Comparison of ENCODE assay signal across 13 cellular contexts in the genomic region with DNA sequence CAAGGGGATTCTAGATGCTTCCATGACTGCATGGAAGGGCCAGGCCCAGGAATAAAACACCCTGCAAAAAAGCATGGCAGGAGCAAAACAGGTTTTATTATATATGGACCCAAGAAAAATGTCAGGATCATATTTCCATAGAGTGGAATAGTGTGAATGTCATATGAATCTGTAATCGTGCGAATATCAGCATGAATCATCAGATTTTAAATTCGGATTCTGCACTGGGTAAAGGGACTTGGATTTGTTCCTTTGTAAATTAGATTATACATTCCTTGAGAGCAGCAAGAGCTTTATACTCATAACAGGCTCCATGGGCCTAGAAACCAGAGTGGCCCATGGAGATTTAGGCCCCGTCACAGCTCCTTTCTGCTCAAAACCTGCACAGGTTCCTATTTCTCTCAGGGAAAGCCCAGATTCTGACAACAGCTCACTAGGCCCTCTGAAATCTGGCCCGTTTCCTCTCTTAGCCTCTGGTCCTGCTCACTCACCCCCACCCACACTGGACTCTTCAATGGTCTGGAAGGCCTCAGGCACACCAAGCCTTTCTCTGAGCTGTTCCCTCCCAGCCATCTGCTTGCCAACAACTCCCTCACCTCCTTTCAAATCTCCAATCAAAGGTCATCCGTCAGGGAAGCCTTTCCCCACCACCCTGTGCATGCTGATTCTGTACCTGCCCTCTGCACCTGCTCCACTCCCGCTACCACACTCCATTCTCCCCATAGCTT.
DNase-seq lines count a peak whose midpoint lies in the region; ATAC-seq lines count a peak whose summit lies in the region.
"Had no signal": no experiment of that assay in that cellular context is flagged by ENCODE, and none has a peak within 500 bp of the region (broad histone marks: within the 10 kb centered on the region; RNA-seq: fewer than 3 reads in every experiment).

No MANE protein-coding gene starts in this region.

- DNase-seq in NCI-H2171 treated with DMSO at 0.1 percent for 48 hours (lab: John Stamatoyannopoulos, UW) (peak; percentile 13), NCI-H2171 (lab: John Stamatoyannopoulos, UW) (no peak), SK-N-MC (ENCODE audit: low read depth, low spot score) (no peak), fibroblast of peridontal ligament (ENCODE audit: extremely low read depth) (peak; percentile 59), mucosa of gallbladder (ENCODE audit: low spot score) (no peak)
- DNase-seq in stimulated activated naive B cell treated with anti-CD40 and anti-IgM and Interleukin-4, amounts not matched to agents 10 μg/mL and 1 μg/mL and 100 μg/mL, for 72 hours: no peak
- DNase-seq in activated T-cell treated with anti-CD3 and anti-CD28 coated beads, Interleukin-2, amount 50 U/mL, for 48 hours: no peak
- DNase-seq: 8988T, MV-4-11, NCI-H2227 treated with DMSO at 0.1 percent for 48 hours had no signal

- H3K27ac ChIP-seq in SK-N-MC: peak overlapping the region; percentile 25; the same call in 1 of the 2 replicates
- H3K27ac ChIP-seq: cardiac muscle cell had no signal

- peaks cover 23 to 34% of the 10 kb centered on the region in 2 donors for H3K4me1 Mint-ChIP-seq in stimulated activated naive B cell treated with anti-CD40 and anti-IgM and Interleukin-4, amounts not matched to agents 10 μg/mL and 1 μg/mL and 100 μg/mL, for 72 hours

- H3K27ac Mint-ChIP-seq in stimulated activated naive B cell treated with anti-CD40 and anti-IgM and Interleukin-4, amounts not matched to agents 10 μg/mL and 1 μg/mL and 100 μg/mL, for 72 hours: peak overlapping the region; percentile 20

- no peak overlapping the region for H3K9ac ChIP-seq in SK-N-MC (ENCODE audit: insufficient read length)

- no peaks in the 10 kb centered on the region for H3K9me3 ChIP-seq in SK-N-MC (ENCODE audit: low read depth, low read length)

- H3K9me3 Mint-ChIP-seq in stimulated activated naive B cell treated with anti-CD40 and anti-IgM and Interleukin-4, amounts not matched to agents 10 μg/mL and 1 μg/mL and 100 μg/mL, for 72 hours: peaks cover 0 to 9% of the 10 kb centered on the region in 2 donors

- H3K4me3 Mint-ChIP-seq in stimulated activated naive B cell treated with anti-CD40 and anti-IgM and Interleukin-4, amounts not matched to agents 10 μg/mL and 1 μg/mL and 100 μg/mL, for 72 hours: no peak overlapping the region

- no peak overlapping the region for H3K4me3 ChIP-seq in SK-N-MC
- H3K4me3 ChIP-seq: cardiac muscle cell, tibial nerve had no signal

- H3K36me3 ChIP-seq in SK-N-MC (ENCODE audit: insufficient read depth, low read length): no peaks in the 10 kb centered on the region
- H3K36me3 ChIP-seq: cardiac muscle cell, tibial nerve had no signal

- peaks cover 2% of the 10 kb centered on the region in 2 donors for H3K27me3 Mint-ChIP-seq in stimulated activated naive B cell treated with anti-CD40 and anti-IgM and Interleukin-4, amounts not matched to agents 10 μg/mL and 1 μg/mL and 100 μg/mL, for 72 hours

- no peak for ATAC-seq in stimulated activated naive B cell treated with anti-CD40 and anti-IgM and Interleukin-4, amounts not matched to agents 10 μg/mL and 1 μg/mL and 100 μg/mL, for 72 hours (replicated peaks)
- no peak for ATAC-seq in esophagus mucosa

- peaks cover 2 to 3% of the 10 kb centered on the region in 2 donors for H3K36me3 Mint-ChIP-seq in stimulated activated naive B cell treated with anti-CD40 and anti-IgM and Interleukin-4, amounts not matched to agents 10 μg/mL and 1 μg/mL and 100 μg/mL, for 72 hours

Comparison
In these comparisons a context has a peak if more than half of its experiments do, and no peak if none do; other contexts are left out.
1. DNase-seq: peak in NCI-H2171 treated with DMSO at 0.1 percent for 48 hours (single experiment) and fibroblast of peridontal ligament (single experiment); none in NCI-H2171 (single experiment), SK-N-MC (single experiment), stimulated activated naive B cell treated with anti-CD40 and anti-IgM and Interleukin-4, amounts not matched to agents 10 μg/mL and 1 μg/mL and 100 μg/mL, for 72 hours (single experiment), mucosa of gallbladder (single experiment) and activated T-cell treated with anti-CD3 and anti-CD28 coated beads, Interleukin-2, amount 50 U/mL, for 48 hours (0 of 2).